In the genomic region with DNA sequence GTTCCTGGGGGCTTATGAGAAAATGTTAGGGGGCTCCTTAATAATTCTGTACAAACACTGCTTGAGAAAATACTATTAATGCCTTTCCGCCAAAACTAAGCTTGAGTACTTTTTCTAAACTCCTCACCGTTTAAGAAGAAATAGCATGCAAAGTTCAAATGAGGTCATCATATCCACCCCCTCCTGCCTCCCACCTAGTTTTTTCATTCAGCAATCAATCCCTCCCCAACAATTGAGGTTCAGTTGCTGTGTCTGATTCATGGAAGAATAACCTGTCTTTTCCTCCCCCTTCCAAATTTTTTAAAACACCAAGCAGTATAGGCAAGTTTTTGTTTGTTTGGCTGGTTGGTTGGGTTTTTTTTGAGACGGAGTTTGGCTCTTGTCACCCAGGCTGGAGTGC, we compare ENCODE assay signal across 28 cellular contexts.
"Had no signal": no experiment of that assay in that cellular context is flagged by ENCODE, and none has a peak within 500 bp of the region (broad histone marks: within the 10 kb centered on the region; RNA-seq: fewer than 3 reads in every experiment).

No MANE protein-coding gene starts in this region.

- H3K36me3 ChIP-seq: left lung, neutrophil, pancreas, suprapubic skin, thyroid gland, vagina had no signal

- ATAC-seq: left cardiac atrium; left lung; mucosa of descending colon; natural killer cell treated with Interleukin-12 subunit alpha and Interleukin-12 subunit beta and Interleukin-15 and Interleukin-18, amount 100 ng/mL, for 72 hours; pancreas; sciatic nerve; stimulated activated naive CD8-positive, alpha-beta T cell treated with anti-CD3 and anti-CD28 coated beads, Interleukin-15, amount 100 ng/mL, for 72 hours had no signal

- H3K9me3 ChIP-seq: left lung, mucosa of descending colon, neutrophil, pancreas, suprapubic skin, thyroid gland, vagina had no signal

- H3K4me1 ChIP-seq: pancreas had no signal

- H3K36me3 Mint-ChIP-seq: mesothelial cell of epicardium; naive B cell; natural killer cell treated with Interleukin-12 subunit alpha and Interleukin-12 subunit beta and Interleukin-15 and Interleukin-18, amount 100 ng/mL, for 72 hours had no signal

- H3K27ac ChIP-seq: coronary artery, left lung, neutrophil, pancreas, suprapubic skin, thyroid gland, vagina had no signal

- H3K4me3 ChIP-seq: coronary artery, left lung, mucosa of descending colon, pancreas, smooth muscle cell, suprapubic skin, thyroid gland, vagina had no signal

- H3K9me3 Mint-ChIP-seq: natural killer cell treated with Interleukin-12 subunit alpha and Interleukin-12 subunit beta and Interleukin-15 and Interleukin-18, amount 100 ng/mL, for 72 hours; neural crest cell; stimulated activated naive CD8-positive, alpha-beta T cell treated with anti-CD3 and anti-CD28 coated beads, Interleukin-15, amount 100 ng/mL, for 72 hours had no signal

- H3K4me2 ChIP-seq: smooth muscle cell had no signal

- H3K4me3 Mint-ChIP-seq: mesothelial cell of epicardium; natural killer cell treated with Interleukin-12 subunit alpha and Interleukin-12 subunit beta and Interleukin-15 and Interleukin-18, amount 100 ng/mL, for 72 hours; stimulated activated naive CD8-positive, alpha-beta T cell treated with anti-CD3 and anti-CD28 coated beads, Interleukin-15, amount 100 ng/mL, for 72 hours had no signal

- H3K27me3 ChIP-seq: pancreas, suprapubic skin, thyroid gland, vagina had no signal

- DNase-seq: dermis blood vessel endothelial cell; effector memory CD4-positive, alpha-beta T cell; left cardiac atrium; left lung; mesenchymal stem cell; mucosa of descending colon; naive B cell; pancreas; stimulated activated CD4-positive, alpha-beta T cell treated with anti-CD3 and anti-CD28 coated beads, Interleukin-12 subunit alpha, Interleukin-12 subunit beta, amount 100 ng/mL, for 4 hours; stimulated activated CD4-positive, alpha-beta T cell treated with anti-CD3 and anti-CD28 coated beads, Interleukin-1b, Interleukin-23, amount 100 ng/mL, for 48 hours; stimulated activated CD4-positive, alpha-beta T cell treated with anti-CD3 and anti-CD28 coated beads, Interleukin-4, amount 100 ng/mL, for 1 hour; stimulated activated CD8-positive, alpha-beta memory T cell treated with anti-CD3 and anti-CD28 coated beads, Interleukin-4, amount 100 ng/mL, for 48 hours; stimulated activated naive CD4-positive, alpha-beta T cell; stimulated activated naive CD8-positive, alpha-beta T cell treated with anti-CD3 and anti-CD28 coated beads, Interleukin-15, amount 100 ng/mL, for 72 hours; thyroid gland; trophoblast cell had no signal

- FAIRE-seq: endometrium, frontal cortex, islet of Langerhans, pancreas had no signal

- H3K27ac Mint-ChIP-seq: mesothelial cell of epicardium; naive B cell; natural killer cell treated with Interleukin-12 subunit alpha and Interleukin-12 subunit beta and Interleukin-15 and Interleukin-18, amount 100 ng/mL, for 72 hours; stimulated activated naive CD8-positive, alpha-beta T cell treated with anti-CD3 and anti-CD28 coated beads, Interleukin-15, amount 100 ng/mL, for 72 hours had no signal
